22 cellular contexts compared by ENCODE assay signal in genomic region chr1:15000030-15000429, GRCh38.
DNase-seq lines count a peak whose midpoint lies in the region; ATAC-seq, FAIRE-seq and TF ChIP-seq lines count a peak whose summit lies in the region.
"Had no signal": no experiment of that assay in that cellular context is flagged by ENCODE, and none has a peak within 500 bp of the region (broad histone marks: within the 10 kb centered on the region; RNA-seq: fewer than 3 reads in every experiment).

No MANE protein-coding gene starts in this region.

- H3K4me3 Mint-ChIP-seq in neural progenitor cell = no peak overlapping the region
- H3K4me3 Mint-ChIP-seq: CD4-positive, alpha-beta T cell; HFFc6 had no signal

- H3K4me3 ChIP-seq in HCT116 (replicated peaks in 1 of 2; ENCODE audit: low read depth in 1 of 2, low read length in 2 of 2) = no peak overlapping the region
- H3K4me3 ChIP-seq in WERI-Rb-1 (ENCODE audit: low read depth, low read length) = no peak overlapping the region
- H3K4me3 ChIP-seq in H1 (ENCODE audit: extremely low read depth in 1 of 4, insufficient read depth in 2 of 4, low read depth in 3 of 4, low read length in 4 of 4) = no peak overlapping the region
- no peak overlapping the region for H3K4me3 ChIP-seq in neural progenitor cell
- H3K4me3 ChIP-seq: BLaER1, GM12878, K562, MG63 had no signal

- H3K9me3 ChIP-seq in HCT116 (ENCODE audit: control insufficient read depth in 1 of 2, insufficient read depth in 1 of 2, low read depth in 1 of 2, low read length in 2 of 2) (no peaks in the 10 kb centered on the region), WERI-Rb-1 (ENCODE audit: severe bottlenecking) (no peaks in the 10 kb centered on the region), H1 (ENCODE audit: insufficient read depth in 2 of 2, low read depth in 1 of 2, low read length in 1 of 2) (no peaks in the 10 kb centered on the region), neural progenitor cell (ENCODE audit: low read depth) (no peaks in the 10 kb centered on the region)
- H3K9me3 ChIP-seq: BLaER1, MG63 had no signal

- H3K79me2 ChIP-seq in HCT116 (ENCODE audit: insufficient read depth, low read length) (peaks cover 7% of the 10 kb centered on the region; the same call in 1 of the 2 replicates), H1 (ENCODE audit: control insufficient read depth in 1 of 2, insufficient read depth in 2 of 2, low read length in 2 of 2) (no peaks in the 10 kb centered on the region), neural progenitor cell (ENCODE audit: low read depth) (no peaks in the 10 kb centered on the region)

- no peak overlapping the region for H4K5ac ChIP-seq in H1 (ENCODE audit: insufficient read length, low read depth, low read length)

- no peak for FAIRE-seq in H1 (lab: Jason Lieb, UNC)
- FAIRE-seq: GM12878, K562 had no signal

- no peak for TF ChIP-seq EP300 in H1 (IDR thresholded peaks at IDR 0.05; ENCODE audit: borderline replicate concordance in 1 of 2, low read depth in 2 of 2, low read length in 2 of 2)

- H4K20me1 ChIP-seq in HCT116 (ENCODE audit: insufficient read depth) = no peaks in the 10 kb centered on the region
- no peaks in the 10 kb centered on the region for H4K20me1 ChIP-seq in H1 (replicated peaks in 1 of 2; ENCODE audit: control insufficient read depth in 1 of 2, insufficient read depth in 2 of 2, low read length in 2 of 2)
- no peaks in the 10 kb centered on the region for H4K20me1 ChIP-seq in neural progenitor cell (ENCODE audit: low read depth)

- POLR2A ChIA-PET in HCT116 (lab: Charles Lee) = no interaction called here
- POLR2A ChIA-PET in H1 (lab: Charles Lee; ENCODE audit: partially characterized antibody) = interaction anchor here (0.6 kb wide), 1 partner anchor 53 kb away, joined by 3 read pairs; no protein-coding TSS in a partner anchor

- H3K27me3 ChIP-seq in HCT116 (ENCODE audit: insufficient read depth, low read length) (no peaks in the 10 kb centered on the region), WERI-Rb-1 (ENCODE audit: insufficient read depth, low read depth, severe bottlenecking) (no peaks in the 10 kb centered on the region), H1 (replicated peaks in 1 of 4; ENCODE audit: control insufficient read depth in 3 of 4, extremely low read depth in 1 of 4, insufficient read depth in 3 of 4, low read length in 3 of 4) (no peaks in the 10 kb centered on the region), neural progenitor cell (no peaks in the 10 kb centered on the region)
- H3K27me3 ChIP-seq: BLaER1, MG63 had no signal

- H3K4me1 ChIP-seq in HCT116 (ENCODE audit: control insufficient read depth in 1 of 2, insufficient read depth in 2 of 2, low read length in 2 of 2) = peaks cover 26 to 32% of the 10 kb centered on the region in 2 experiments
- H3K4me1 ChIP-seq in H1 (replicated peaks in 1 of 4; ENCODE audit: control insufficient read depth in 3 of 4, insufficient read depth in 4 of 4, low read length in 3 of 4) = peaks cover 0 to 6% (median under 1%) of the 10 kb centered on the region in 4 experiments; a peak in 4 of 7 replicates
- peaks cover 11% of the 10 kb centered on the region for H3K4me1 ChIP-seq in neural progenitor cell

- no peaks in the 10 kb centered on the region for H3K79me1 ChIP-seq in H1 (ENCODE audit: low read depth, low read length)

- no peak for ATAC-seq in HCT116
- ATAC-seq: GM12878, K562 had no signal

- intact Hi-C loops in HCT116 (cut with micrococcal nuclease) = no loop called here

- H3K9me2 ChIP-seq in HCT116 (ENCODE audit: insufficient read depth) = no peaks in the 10 kb centered on the region

- BruUV-seq in HCT116 (replicated peaks; lab: Mats Ljungman, UMichigan) = no TSS peak

- CTCF ChIA-PET in HCT116 (lab: Charles Lee) = no interaction called here
- CTCF ChIA-PET in H1 (lab: Charles Lee; ENCODE audit: partially characterized antibody) = interaction anchor here (0.6 to 1.6 kb wide), 2 partner anchors 28 to 152 kb away, joined by 3 to 5 read pairs; no protein-coding TSS in a partner anchor

- no peak overlapping the region for H3K14ac ChIP-seq in H1 (ENCODE audit: insufficient read length)

- H3K4ac ChIP-seq in H1 (replicated peaks; ENCODE audit: insufficient read length, low read depth, low read length) = no peak overlapping the region

- peak overlapping the region; percentile 13 for H3K27ac Mint-ChIP-seq in neural progenitor cell
- H3K27ac Mint-ChIP-seq: CD4-positive, alpha-beta T cell; HFFc6 had no signal

- TF ChIP-seq RAD21 in HCT116 (IDR thresholded peaks at IDR 0.05; ENCODE audit: low read depth) (peak; percentile 35), H1 (IDR thresholded peaks at IDR 0.05 in 1 of 2, conservative IDR thresholded peaks at IDR 0.05 in 1 of 2; ENCODE audit: low read depth in 2 of 2, low read length in 2 of 2) (peak; percentile 26 to 38; a peak in 2 of 4 replicates)

- DNase-seq in HCT116 (ENCODE audit: low read depth, low spot score) = no peak
- no peak for DNase-seq in WERI-Rb-1
- no peak for DNase-seq in H1 (ENCODE audit: low read depth in 1 of 2, low spot score in 2 of 2)
- no peak for DNase-seq in neural progenitor cell (ENCODE audit: low spot score)
- DNase-seq in AML-193 (lab: John Stamatoyannopoulos, UW) = no peak
- no peak for DNase-seq in activated T-cell treated with anti-CD3 and anti-CD28 coated beads, Interleukin-2, amount 50 U/mL, for 1 hour
- DNase-seq in NCI-H1105 (lab: John Stamatoyannopoulos, UW) = no peak
- DNase-seq: CD4-positive, alpha-beta T cell; COR-L47; DND-41; HFFc6; MG63; NCI-H1048; NCI-H1436; NCI-H187 treated with DMSO at 0.1 percent for 48 hours; NCI-H510A treated with DMSO at 0.1 percent for 48 hours; NCI-H748 treated with DMSO at 0.1 percent for 48 hours; SIG-M5 had no signal

- no peaks in the 10 kb centered on the region for H3K36me3 Mint-ChIP-seq in neural progenitor cell

- no peak overlapping the region for H2BK20ac ChIP-seq in H1 (ENCODE audit: low read length)

- no peak overlapping the region for H2BK120ac ChIP-seq in H1 (replicated peaks; ENCODE audit: low read depth, low read length)

- H3K4me2 ChIP-seq in HCT116 (ENCODE audit: low read length) (no peak overlapping the region), H1 (ENCODE audit: insufficient read depth in 1 of 2, low read depth in 2 of 2, low read length in 2 of 2) (no peak overlapping the region), neural progenitor cell (no peak overlapping the region)
- H3K4me2 ChIP-seq: BLaER1 had no signal

- no peaks in the 10 kb centered on the region for H3K23me2 ChIP-seq in H1 (ENCODE audit: low read depth, low read length)

- H2AK5ac ChIP-seq in H1 (ENCODE audit: low read depth, low read length) = no peak overlapping the region

- H3F3A ChIP-seq in neural progenitor cell (ENCODE audit: low read depth) = no peaks in the 10 kb centered on the region

- H2BK5ac ChIP-seq in H1 (ENCODE audit: low read depth, low read length) = no peak overlapping the region

- no peak overlapping the region for H3K18ac ChIP-seq in H1 (ENCODE audit: extremely low read depth, low read length)

- H3K36me3 ChIP-seq in HCT116 (ENCODE audit: control insufficient read depth in 1 of 2, insufficient read depth in 2 of 2, low read length in 2 of 2) (no peaks in the 10 kb centered on the region), WERI-Rb-1 (no peaks in the 10 kb centered on the region), H1 (ENCODE audit: control insufficient read depth in 2 of 4, insufficient read depth in 4 of 4, low read length in 3 of 4) (no peaks in the 10 kb centered on the region), neural progenitor cell (no peaks in the 10 kb centered on the region)
- H3K36me3 ChIP-seq: BLaER1, MG63 had no signal

- TF ChIP-seq CTCF in HCT116 (IDR thresholded peaks at IDR 0.05 in 2 of 3, conservative IDR thresholded peaks at IDR 0.05 in 1 of 3; ENCODE audit: borderline replicate concordance in 1 of 3, insufficient read depth in 1 of 3, low read depth in 2 of 3, low read length in 2 of 3) (no peak), WERI-Rb-1 (IDR thresholded peaks at IDR 0.05; ENCODE audit: low read depth, low read length) (peak; percentile 22; the same call in 1 of the 2 replicates), H1 (IDR thresholded peaks at IDR 0.05; ENCODE audit: control extremely low read depth in 1 of 3, insufficient read depth in 1 of 3, low read depth in 1 of 3, low read length in 3 of 3) (peak in 2 of 3 experiments; percentile 1 to 22; a peak in 2 of 4 replicates), neural progenitor cell (IDR thresholded peaks at IDR 0.05) (no peak)

- no peak overlapping the region for H3K56ac ChIP-seq in H1 (replicated peaks; ENCODE audit: insufficient read length, low read depth, low read length)

- no peak overlapping the region for H2AFZ ChIP-seq in HCT116 (ENCODE audit: low read depth, low read length, poor library complexity, severe bottlenecking)
- H2AFZ ChIP-seq in H1 (ENCODE audit: low read length) = no peak overlapping the region
- no peak overlapping the region for H2AFZ ChIP-seq in neural progenitor cell (replicated peaks)

- H2BK15ac ChIP-seq in H1 (ENCODE audit: low read length) = no peak overlapping the region

- no peak overlapping the region for H2BK12ac ChIP-seq in H1 (ENCODE audit: low read depth, low read length)

- peaks cover 27% of the 10 kb centered on the region for H3K4me1 Mint-ChIP-seq in neural progenitor cell

- WGBS in H1 (ENCODE audit: extremely low coverage in 1 of 2, insufficient coverage in 1 of 2, insufficient read length in 1 of 2, insufficient replicate concordance in 2 of 2, low coverage in 1 of 2, low lambda C conversion rate in 2 of 2, missing lambda C conversion rate in 1 of 2), 2 experiments = 86% methylated on average over 4 of the region's 4 CpGs; no CpG with 5 or more reads in 1 of the 2 experiments

- no peaks in the 10 kb centered on the region for H3K9me3 Mint-ChIP-seq in neural progenitor cell
- H3K9me3 Mint-ChIP-seq: CD4-positive, alpha-beta T cell; HFFc6 had no signal

- H4K91ac ChIP-seq in H1 (replicated peaks; ENCODE audit: insufficient read length, low read length) = no peak overlapping the region

- RAD21 ChIA-PET in HCT116 (lab: Charles Lee; ENCODE audit: low non-redundant PET in 1 of 2, low total read pairs in 2 of 2, uncharacterized antibody in 2 of 2, unreplicated experiment in 2 of 2) = no interaction called here

- no peak overlapping the region for H3K27ac ChIP-seq in HCT116 (ENCODE audit: low read depth, low read length)
- no peak overlapping the region for H3K27ac ChIP-seq in WERI-Rb-1
- no peak overlapping the region for H3K27ac ChIP-seq in H1 (ENCODE audit: low read depth, low read length)
- no peak overlapping the region for H3K27ac ChIP-seq in neural progenitor cell
- H3K27ac ChIP-seq: BLaER1, RWPE1 had no signal

- H3K27me3 Mint-ChIP-seq in neural progenitor cell (ENCODE audit: insufficient read depth, low read depth) = peaks cover 3% of the 10 kb centered on the region
- H3K27me3 Mint-ChIP-seq: CD4-positive, alpha-beta T cell had no signal

- no peak overlapping the region for H4K8ac ChIP-seq in H1 (ENCODE audit: extremely low read depth, insufficient read depth, low read length)

- TF ChIP-seq POLR2A in HCT116 (IDR thresholded peaks at IDR 0.05; ENCODE audit: borderline replicate concordance, extremely low read depth, insufficient read depth, insufficient read length) (no peak), H1 (IDR thresholded peaks at IDR 0.05; ENCODE audit: control extremely low read depth in 1 of 2, low read depth in 2 of 2, low read length in 2 of 2) (no peak)

- no peak overlapping the region for H3K9ac ChIP-seq in HCT116 (ENCODE audit: low read length)
- no peak overlapping the region for H3K9ac ChIP-seq in H1 (replicated peaks in 1 of 4; ENCODE audit: extremely low read depth in 1 of 4, low read depth in 3 of 4, low read length in 3 of 4)
- no peak overlapping the region for H3K9ac ChIP-seq in neural progenitor cell
- H3K9ac ChIP-seq: BLaER1 had no signal

- H3K23ac ChIP-seq in H1 (ENCODE audit: insufficient read length) = no peak overlapping the region

Comparison
In these comparisons a context has a peak if more than half of its experiments do, and no peak if none do; other contexts are left out.
1. CTCF ChIP-seq: peak in WERI-Rb-1 (single experiment) and H1 (2 of 3); none in HCT116 (0 of 3) and neural progenitor cell (single experiment).
2. Of the 16 proteins assayed by ChIP-seq in both H1 and HCT116: peak only in H1: CTCF; only in HCT116: none; in both: RAD21; in neither: 14.